In the genomic region with DNA sequence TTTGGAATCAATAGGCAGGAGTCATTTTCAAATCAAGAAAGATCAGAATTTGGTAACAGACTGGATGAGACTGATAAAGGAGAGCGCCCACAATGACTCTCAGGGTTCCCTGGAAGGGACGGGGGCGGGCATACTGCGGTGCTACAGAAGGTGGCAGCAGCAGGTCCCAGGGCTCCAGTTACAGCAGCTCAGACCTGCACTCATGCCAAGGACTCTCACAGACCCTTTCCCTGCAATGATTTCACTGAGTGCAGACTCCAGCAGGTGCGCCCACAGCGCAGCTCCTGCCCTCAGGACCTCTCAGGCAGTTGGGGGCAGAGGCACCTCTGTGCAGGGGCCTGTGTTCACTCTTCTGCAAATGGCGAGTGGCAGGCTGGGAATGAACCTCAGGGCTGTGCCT, we compare ENCODE assay signal across 15 cellular contexts.
DNase-seq lines count a peak whose midpoint lies in the region; FAIRE-seq and TF ChIP-seq lines count a peak whose summit lies in the region.
"Had no signal": no experiment of that assay in that cellular context is flagged by ENCODE, and none has a peak within 500 bp of the region (broad histone marks: within the 10 kb centered on the region; RNA-seq: fewer than 3 reads in every experiment).

No MANE protein-coding gene starts in this region.

- FAIRE-seq in RCC 7860 (lab: Jason Lieb, UNC): no peak
- FAIRE-seq: GM12891, HepG2 had no signal

- no peaks in the 10 kb centered on the region; the same call in 1 of the 2 replicates for H3K4me1 ChIP-seq in BE2C
- H3K4me1 ChIP-seq: SJCRH30 had no signal

- DNase-seq in BE2C (no peak), GM13977 (ENCODE audit: low spot score) (no peak), NCI-H2196 (lab: John Stamatoyannopoulos, UW; ENCODE audit: unreplicated experiment) (peak; percentile 33), islet precursor cell (peak; percentile 36), activated gamma-delta T cell (lab: John Stamatoyannopoulos, UW) (no peak), activated gamma-delta T cell treated with Interleukin-2 at 50 U/mL for 16 hours (no peak), kidney tubule cell (ENCODE audit: low spot score) (no peak), RCC 7860 (ENCODE audit: low spot score) (no peak)
- DNase-seq: C1 segment of cervical spinal cord; NCI-H146; SJCRH30; stimulated activated CD4-positive, alpha-beta T cell treated with anti-CD3 and anti-CD28 coated beads, Interleukin-2, amount 100 ng/mL, for 48 hours; transverse colon had no signal

- no peak overlapping the region for H3K4me3 ChIP-seq in BE2C (ENCODE audit: low read depth, low read length)
- H3K4me3 ChIP-seq: SJCRH30, transverse colon had no signal

- TF ChIP-seq CTCF in BE2C (IDR thresholded peaks at IDR 0.05; ENCODE audit: low read depth, low read length): 0 out of 2 replicates have a peak, but pooled peaks have one; percentile 8
- TF ChIP-seq CTCF in GM13977 (IDR thresholded peaks at IDR 0.05; ENCODE audit: extremely low read depth, insufficient read depth, missing control alignments): peak; percentile 19

- no peaks in the 10 kb centered on the region for H3K27me3 ChIP-seq in BE2C
- H3K27me3 ChIP-seq: SJCRH30, transverse colon had no signal

- H3K9me3 ChIP-seq in BE2C: no peaks in the 10 kb centered on the region
- H3K9me3 ChIP-seq: SJCRH30, transverse colon had no signal

- in situ Hi-C loops in GM13977 (cut with MboI; ENCODE audit: low pct_unique_long_range_greater_than_20kb, low sequenced_read_pairs, unreplicated experiment): no loop called here

- H3K36me3 ChIP-seq in BE2C: no peaks in the 10 kb centered on the region
- H3K36me3 ChIP-seq: SJCRH30, transverse colon had no signal

Comparison
In these comparisons a context has a peak if more than half of its experiments do, and no peak if none do; other contexts are left out.
1. DNase-seq: peak in NCI-H2196 (single experiment) and islet precursor cell (single experiment); none in BE2C (single experiment), GM13977 (single experiment), activated gamma-delta T cell (single experiment), activated gamma-delta T cell treated with Interleukin-2 at 50 U/mL for 16 hours (single experiment), kidney tubule cell (single experiment) and RCC 7860 (single experiment).